Comparison of ENCODE assay signal across 3 cellular contexts in genomic region chr6:169332250-169332649, GRCh38.
"Had no signal": no experiment of that assay in that cellular context is flagged by ENCODE, and none has a peak within 500 bp of the region (broad histone marks: within the 10 kb centered on the region; RNA-seq: fewer than 3 reads in every experiment).

No MANE protein-coding gene starts in this region.

- H3K4me3 ChIP-seq: GM12878 had no signal

- DNase-seq: GDM1, GF-D8 had no signal
